Comparison of ENCODE assay signal across 1 cellular context in the genomic region with DNA sequence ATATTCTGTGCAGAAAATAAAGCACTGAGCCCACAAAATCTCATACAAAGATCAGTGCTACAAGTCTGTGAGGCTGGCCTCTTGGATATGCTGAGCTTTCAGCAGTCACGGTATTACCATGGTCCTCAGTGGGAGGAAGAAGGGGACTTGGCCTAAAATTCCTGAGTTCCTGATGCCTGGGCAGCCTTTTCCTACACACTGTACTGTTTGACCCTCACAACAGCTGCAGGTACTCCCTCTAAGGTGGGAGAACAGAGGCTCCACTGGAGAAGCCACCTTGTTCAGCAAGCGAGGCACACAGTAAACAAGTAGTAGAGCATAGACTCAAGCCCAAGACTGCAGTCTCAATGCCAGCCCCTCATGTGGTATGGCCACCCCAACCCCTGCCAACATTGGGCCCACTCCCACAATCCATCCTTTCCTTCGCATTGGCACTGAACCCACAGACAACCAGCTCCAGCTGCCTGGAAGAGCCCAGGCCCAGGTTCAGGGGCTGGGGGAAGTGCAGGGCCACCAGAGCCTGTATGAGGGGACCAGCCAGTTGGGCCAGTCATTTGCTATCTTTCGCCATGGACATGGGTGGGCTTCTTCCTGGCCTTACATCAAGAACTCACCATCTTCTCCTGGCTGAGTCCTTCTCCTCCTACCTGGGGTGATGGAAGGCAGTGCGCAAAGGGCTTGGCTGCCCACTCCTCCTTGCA.
A peak's percentile ranks its signal among the peaks of the same experiment; 100 is the strongest.
TF ChIP-seq lines count a peak whose summit lies in the region.

No MANE protein-coding gene starts in this region.

TF ChIP-seq in HepG2, 621 proteins besides CTCF, POLR2A, EP300 and RAD21 (continued from another document):
- TF ChIP-seq, protein P1, sequence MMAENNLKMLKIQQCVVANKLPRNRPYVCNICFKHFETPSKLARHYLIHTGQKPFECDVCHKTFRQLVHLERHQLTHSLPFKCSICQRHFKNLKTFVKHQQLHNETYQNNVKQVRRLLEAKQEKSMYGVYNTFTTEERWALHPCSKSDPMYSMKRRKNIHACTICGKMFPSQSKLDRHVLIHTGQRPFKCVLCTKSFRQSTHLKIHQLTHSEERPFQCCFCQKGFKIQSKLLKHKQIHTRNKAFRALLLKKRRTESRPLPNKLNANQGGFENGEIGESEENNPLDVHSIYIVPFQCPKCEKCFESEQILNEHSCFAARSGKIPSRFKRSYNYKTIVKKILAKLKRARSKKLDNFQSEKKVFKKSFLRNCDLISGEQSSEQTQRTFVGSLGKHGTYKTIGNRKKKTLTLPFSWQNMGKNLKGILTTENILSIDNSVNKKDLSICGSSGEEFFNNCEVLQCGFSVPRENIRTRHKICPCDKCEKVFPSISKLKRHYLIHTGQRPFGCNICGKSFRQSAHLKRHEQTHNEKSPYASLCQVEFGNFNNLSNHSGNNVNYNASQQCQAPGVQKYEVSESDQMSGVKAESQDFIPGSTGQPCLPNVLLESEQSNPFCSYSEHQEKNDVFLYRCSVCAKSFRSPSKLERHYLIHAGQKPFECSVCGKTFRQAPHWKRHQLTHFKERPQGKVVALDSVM (CRISPR knock-in tag; IDR thresholded peaks at IDR 0.05): peak; percentile 71
